ENCODE assay signal across 8 cellular contexts in the genomic region with DNA sequence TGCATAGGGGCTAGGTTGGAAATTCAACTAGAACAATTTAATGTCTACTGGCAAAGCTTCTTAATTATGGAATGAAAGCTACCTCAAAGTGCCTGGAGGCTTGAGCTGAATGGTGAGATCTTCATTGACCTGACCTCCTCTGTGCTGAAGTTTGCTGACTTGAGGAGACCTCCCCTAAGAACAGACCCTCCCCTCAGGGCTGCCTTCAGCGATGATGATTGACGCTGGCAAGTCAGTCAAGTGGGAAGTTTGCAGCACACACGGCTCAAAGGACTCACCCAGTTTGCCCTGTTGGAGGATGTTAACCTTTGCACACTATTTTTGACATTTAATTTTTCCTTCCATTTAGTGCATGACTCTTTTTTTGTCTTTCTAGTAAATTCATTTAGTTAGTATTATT.
"Had no signal": no experiment of that assay in that cellular context is flagged by ENCODE, and none has a peak within 500 bp of the region (broad histone marks: within the 10 kb centered on the region; RNA-seq: fewer than 3 reads in every experiment).

No MANE protein-coding gene starts in this region.

- H3K4me3 ChIP-seq: GM12878 had no signal

- FAIRE-seq: G401.6, GM12878, GM12891, GM12892, GM18507, GM19239 had no signal

- ATAC-seq: GM12878 had no signal

- DNase-seq: GDM1, GF-D8 had no signal
